ENCODE assay signal across 8 cellular contexts in the genomic region with DNA sequence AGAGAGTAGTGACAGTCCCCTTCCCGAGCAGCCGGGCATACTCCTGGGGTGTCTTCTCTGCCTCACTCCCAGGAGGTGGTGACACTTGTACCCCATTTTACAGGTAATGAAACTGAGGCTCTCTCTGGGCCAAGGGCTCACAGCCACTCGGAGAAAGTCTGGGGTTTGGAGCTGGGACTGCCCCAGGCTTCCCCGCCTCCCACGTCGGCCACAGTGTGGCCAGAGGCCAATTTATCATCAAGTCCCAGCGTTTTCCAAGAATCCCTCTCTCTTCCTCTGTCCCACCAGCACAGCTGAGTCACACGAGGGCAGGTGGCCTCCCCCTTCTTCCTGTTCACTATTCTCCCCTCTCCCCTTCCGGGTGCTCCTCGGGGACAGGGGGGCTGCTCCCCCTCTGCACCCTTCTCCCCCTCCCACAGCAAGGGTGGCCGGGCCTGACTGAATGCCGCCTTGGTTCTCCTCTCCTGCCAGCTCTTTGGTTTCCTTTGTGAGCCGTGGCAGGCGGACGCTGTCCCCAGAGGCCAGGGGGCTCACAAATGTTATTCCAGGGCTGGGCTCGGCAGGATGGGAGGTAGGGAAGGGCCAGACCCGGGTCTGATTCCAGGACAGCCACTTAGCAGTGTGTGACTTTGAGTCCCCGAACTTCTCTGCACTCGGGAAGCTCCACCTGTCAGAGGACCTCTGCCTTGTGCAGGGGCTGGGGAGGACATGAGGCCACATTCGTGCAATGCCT. TPM values are rescaled to one million over a fixed set of nuclear protein-coding genes. Genes with fewer than 3 reads are reported as not detected.
DNase-seq lines count a peak whose midpoint lies in the region; ATAC-seq lines count a peak whose summit lies in the region.

No MANE protein-coding gene starts in this region.

- no peak overlapping the region for H3K4me3 ChIP-seq in effector memory CD4-positive, alpha-beta T cell (ENCODE audit: insufficient read depth, low read depth, low read length, poor library complexity, severe bottlenecking)

- peak; percentile 13 for ATAC-seq in GM19468 (IDR thresholded peaks at IDR 0.05; ENCODE audit: extremely low read depth, unreplicated experiment)
- peak; percentile 53 for ATAC-seq in activated naive CD8-positive, alpha-beta T cell treated with anti-CD3 and anti-CD28 coated beads, Interleukin-2, amount 50 U/mL, for 24 hours
- peak; percentile 55 for ATAC-seq in stimulated activated effector memory CD8-positive, alpha-beta T cell treated with anti-CD3 and anti-CD28 coated beads, Interleukin-12 subunit alpha, Interleukin-12 subunit beta, amount 100 ng/mL, for 72 hours
- no peak for ATAC-seq in HG02840 (IDR thresholded peaks at IDR 0.05; ENCODE audit: low FRiP score, unreplicated experiment)

- H3K27ac Mint-ChIP-seq in activated naive CD8-positive, alpha-beta T cell treated with anti-CD3 and anti-CD28 coated beads, Interleukin-2, amount 50 U/mL, for 24 hours: no peak overlapping the region
- no peak overlapping the region for H3K27ac Mint-ChIP-seq in stimulated activated effector memory CD8-positive, alpha-beta T cell treated with anti-CD3 and anti-CD28 coated beads, Interleukin-12 subunit alpha, Interleukin-12 subunit beta, amount 100 ng/mL, for 72 hours

- peaks cover 2% of the 10 kb centered on the region for H3K36me3 Mint-ChIP-seq in activated naive CD8-positive, alpha-beta T cell treated with anti-CD3 and anti-CD28 coated beads, Interleukin-2, amount 50 U/mL, for 24 hours (ENCODE audit: low read depth)
- no peaks in the 10 kb centered on the region for H3K36me3 Mint-ChIP-seq in stimulated activated effector memory CD8-positive, alpha-beta T cell treated with anti-CD3 and anti-CD28 coated beads, Interleukin-12 subunit alpha, Interleukin-12 subunit beta, amount 100 ng/mL, for 72 hours

- H3K9me3 Mint-ChIP-seq in activated naive CD8-positive, alpha-beta T cell treated with anti-CD3 and anti-CD28 coated beads, Interleukin-2, amount 50 U/mL, for 24 hours: peaks cover 5% of the 10 kb centered on the region
- H3K9me3 Mint-ChIP-seq in stimulated activated effector memory CD8-positive, alpha-beta T cell treated with anti-CD3 and anti-CD28 coated beads, Interleukin-12 subunit alpha, Interleukin-12 subunit beta, amount 100 ng/mL, for 72 hours: no peaks in the 10 kb centered on the region

- H3K36me3 ChIP-seq in effector memory CD4-positive, alpha-beta T cell (ENCODE audit: control insufficient read depth, insufficient read depth, low read length): no peaks in the 10 kb centered on the region

- peaks cover 6% of the 10 kb centered on the region for H3K27me3 ChIP-seq in effector memory CD4-positive, alpha-beta T cell (replicated peaks; ENCODE audit: control insufficient read depth, insufficient read depth, low read length, poor library complexity, severe bottlenecking)

- peaks cover 3% of the 10 kb centered on the region for H3K4me1 ChIP-seq in effector memory CD4-positive, alpha-beta T cell (ENCODE audit: control insufficient read depth, insufficient read depth, low read length, poor library complexity, severe bottlenecking)

- peaks cover 22% of the 10 kb centered on the region for H3K4me1 Mint-ChIP-seq in activated naive CD8-positive, alpha-beta T cell treated with anti-CD3 and anti-CD28 coated beads, Interleukin-2, amount 50 U/mL, for 24 hours
- peaks cover 22% of the 10 kb centered on the region for H3K4me1 Mint-ChIP-seq in stimulated activated effector memory CD8-positive, alpha-beta T cell treated with anti-CD3 and anti-CD28 coated beads, Interleukin-12 subunit alpha, Interleukin-12 subunit beta, amount 100 ng/mL, for 72 hours

- peak overlapping the region; percentile 26 for H3K4me3 Mint-ChIP-seq in activated naive CD8-positive, alpha-beta T cell treated with anti-CD3 and anti-CD28 coated beads, Interleukin-2, amount 50 U/mL, for 24 hours
- H3K4me3 Mint-ChIP-seq in stimulated activated effector memory CD8-positive, alpha-beta T cell treated with anti-CD3 and anti-CD28 coated beads, Interleukin-12 subunit alpha, Interleukin-12 subunit beta, amount 100 ng/mL, for 72 hours: peak overlapping the region; percentile 50

- DNase-seq in A172 (ENCODE audit: low spot score) (peak; percentile 95), hepatic stellate cell (ENCODE audit: low spot score) (peak; percentile 84), SIG-M5 treated with dmso at 0.1 percent for 504 hours (lab: John Stamatoyannopoulos, UW; ENCODE audit: unreplicated experiment) (no peak)
- peak; percentile 45 for DNase-seq in activated naive CD8-positive, alpha-beta T cell treated with anti-CD3 and anti-CD28 coated beads, Interleukin-2, amount 50 U/mL, for 24 hours
- DNase-seq in stimulated activated effector memory CD8-positive, alpha-beta T cell treated with anti-CD3 and anti-CD28 coated beads, Interleukin-12 subunit alpha, Interleukin-12 subunit beta, amount 100 ng/mL, for 72 hours (ENCODE audit: low spot score in 2 of 2): peak in 1 of 2 donors; percentile 57
- DNase-seq in effector memory CD4-positive, alpha-beta T cell: no peak

- no peaks in the 10 kb centered on the region for H3K9me3 ChIP-seq in effector memory CD4-positive, alpha-beta T cell (ENCODE audit: control insufficient read depth, low read length)

- H3K27me3 Mint-ChIP-seq in activated naive CD8-positive, alpha-beta T cell treated with anti-CD3 and anti-CD28 coated beads, Interleukin-2, amount 50 U/mL, for 24 hours: peaks cover 7% of the 10 kb centered on the region

- H3K27ac ChIP-seq in effector memory CD4-positive, alpha-beta T cell (ENCODE audit: insufficient read depth, low read length, poor library complexity, severe bottlenecking): no peak overlapping the region

RNA-seq across cellular contexts. Expression of gene CLIP2, which starts 17.7 kb away (rescaled TPM):
- total RNA-seq in A172 (2014; rRNA removed; shearing (Covaris generic)): 43.9 and 47.4 TPM in 2 replicates

RNA-seq across cellular contexts. Expression of gene RFC2, which starts 52.7 kb away (rescaled TPM):
- 99.1 and 138 TPM in 2 replicates for total RNA-seq in A172 (2014; rRNA removed; shearing (Covaris generic))

Comparison
In these comparisons a context has a peak if more than half of its experiments do, and no peak if none do; other contexts are left out.
1. DNase-seq: peak in A172 (single experiment), activated naive CD8-positive, alpha-beta T cell treated with anti-CD3 and anti-CD28 coated beads, Interleukin-2, amount 50 U/mL, for 24 hours (single experiment) and hepatic stellate cell (single experiment); none in SIG-M5 treated with dmso at 0.1 percent for 504 hours (single experiment) and effector memory CD4-positive, alpha-beta T cell (0 of 3).